In the genomic region with DNA sequence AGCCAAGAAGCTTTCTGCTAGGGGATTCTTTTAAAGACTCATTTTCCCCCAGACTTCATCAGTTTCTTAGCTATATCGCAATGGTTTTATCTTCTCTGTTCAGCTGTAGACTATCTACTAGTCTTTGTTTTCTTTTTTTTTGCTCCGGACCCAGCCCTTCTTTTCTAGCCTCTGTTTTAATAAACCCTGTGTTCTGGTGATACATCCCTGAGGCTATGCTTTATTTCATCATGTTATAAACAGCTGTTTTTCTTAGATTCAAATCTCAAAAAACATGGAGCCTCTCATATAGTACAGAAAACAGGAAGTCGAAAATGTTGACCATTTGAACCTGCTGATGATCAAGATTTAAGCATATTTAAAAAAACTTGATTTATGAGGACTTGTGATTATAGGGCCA, we compare ENCODE assay signal across 1 cellular context.
A peak's percentile ranks its signal among the peaks of the same experiment; 100 is the strongest.
TF ChIP-seq lines count a peak whose summit lies in the region.

No MANE protein-coding gene starts in this region.

TF ChIP-seq in K562, 482 proteins besides CTCF, POLR2A, EP300 and RAD21 (continued from another document):
- TF ChIP-seq, protein P1, sequence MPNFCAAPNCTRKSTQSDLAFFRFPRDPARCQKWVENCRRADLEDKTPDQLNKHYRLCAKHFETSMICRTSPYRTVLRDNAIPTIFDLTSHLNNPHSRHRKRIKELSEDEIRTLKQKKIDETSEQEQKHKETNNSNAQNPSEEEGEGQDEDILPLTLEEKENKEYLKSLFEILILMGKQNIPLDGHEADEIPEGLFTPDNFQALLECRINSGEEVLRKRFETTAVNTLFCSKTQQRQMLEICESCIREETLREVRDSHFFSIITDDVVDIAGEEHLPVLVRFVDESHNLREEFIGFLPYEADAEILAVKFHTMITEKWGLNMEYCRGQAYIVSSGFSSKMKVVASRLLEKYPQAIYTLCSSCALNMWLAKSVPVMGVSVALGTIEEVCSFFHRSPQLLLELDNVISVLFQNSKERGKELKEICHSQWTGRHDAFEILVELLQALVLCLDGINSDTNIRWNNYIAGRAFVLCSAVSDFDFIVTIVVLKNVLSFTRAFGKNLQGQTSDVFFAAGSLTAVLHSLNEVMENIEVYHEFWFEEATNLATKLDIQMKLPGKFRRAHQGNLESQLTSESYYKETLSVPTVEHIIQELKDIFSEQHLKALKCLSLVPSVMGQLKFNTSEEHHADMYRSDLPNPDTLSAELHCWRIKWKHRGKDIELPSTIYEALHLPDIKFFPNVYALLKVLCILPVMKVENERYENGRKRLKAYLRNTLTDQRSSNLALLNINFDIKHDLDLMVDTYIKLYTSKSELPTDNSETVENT (CRISPR knock-in tag; IDR thresholded peaks at IDR 0.05) = no peak
- TF ChIP-seq, protein P2, sequence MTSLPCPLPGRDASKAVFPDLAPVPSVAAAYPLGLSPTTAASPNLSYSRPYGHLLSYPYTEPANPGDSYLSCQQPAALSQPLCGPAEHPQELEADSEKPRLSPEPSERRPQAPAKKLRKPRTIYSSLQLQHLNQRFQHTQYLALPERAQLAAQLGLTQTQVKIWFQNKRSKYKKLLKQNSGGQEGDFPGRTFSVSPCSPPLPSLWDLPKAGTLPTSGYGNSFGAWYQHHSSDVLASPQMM (CRISPR knock-in tag; IDR thresholded peaks at IDR 0.05) = no peak
- TF ChIP-seq SMAD4 (CRISPR knock-in tag; conservative IDR thresholded peaks at IDR 0.05) (peak; percentile 88), NRF1 (conservative IDR thresholded peaks at IDR 0.05 in 1 of 2, IDR thresholded peaks at IDR 0.05 in 1 of 2) (no peak), ZNF408 (CRISPR knock-in tag; IDR thresholded peaks at IDR 0.05; ENCODE audit: low read depth) (no peak), NR1H2 (CRISPR knock-in tag; IDR thresholded peaks at IDR 0.05) (no peak), ZNF143 (CRISPR knock-in tag; IDR thresholded peaks at IDR 0.05) (no peak), DPF2 (IDR thresholded peaks at IDR 0.05) (peak; percentile 93), CC2D1A (IDR thresholded peaks at IDR 0.05) (no peak; the same call in 1 of the 2 replicates), CBX8 (IDR thresholded peaks at IDR 0.05; ENCODE audit: borderline replicate concordance, extremely low read depth, low read depth, low read length, poor library complexity, severe bottlenecking) (no peak), ZNF24 (IDR thresholded peaks at IDR 0.05) (no peak), ETV6 (IDR thresholded peaks at IDR 0.05; ENCODE audit: borderline replicate concordance in 1 of 2, low read depth in 2 of 2, low read length in 1 of 2) (no peak), ETV6 (CRISPR knock-in tag; IDR thresholded peaks at IDR 0.05; ENCODE audit: borderline replicate concordance) (no peak), SETDB1 (IDR thresholded peaks at IDR 0.05; ENCODE audit: low read length) (no peak), SRSF9 (IDR thresholded peaks at IDR 0.05; ENCODE audit: borderline replicate concordance, low read depth, low read length) (no peak), DNMT1 (IDR thresholded peaks at IDR 0.05) (no peak), MEF2A (IDR thresholded peaks at IDR 0.05; ENCODE audit: control insufficient read depth, low read depth, low read length) (no peak), SMARCB1 (IDR thresholded peaks at IDR 0.05; ENCODE audit: insufficient read length, low read depth) (no peak), TOE1 (IDR thresholded peaks at IDR 0.05; ENCODE audit: borderline replicate concordance) (no peak), TOE1 (CRISPR knock-in tag; IDR thresholded peaks at IDR 0.05; ENCODE audit: borderline replicate concordance, low read depth) (no peak), TCF3 (CRISPR knock-in tag; IDR thresholded peaks at IDR 0.05) (peak; percentile 73), NEUROD1 (IDR thresholded peaks at IDR 0.05; ENCODE audit: borderline replicate concordance, low read depth, low read length, partially characterized antibody) (no peak), ZBTB1 (CRISPR knock-in tag; IDR thresholded peaks at IDR 0.05; ENCODE audit: borderline replicate concordance, low read depth) (no peak), SLC30A9 (CRISPR knock-in tag; IDR thresholded peaks at IDR 0.05) (no peak), POLR3A (IDR thresholded peaks at IDR 0.05; ENCODE audit: borderline replicate concordance, extremely low read depth, insufficient read depth, insufficient read length) (no peak), NFIX (CRISPR knock-in tag; IDR thresholded peaks at IDR 0.05; ENCODE audit: low read depth) (no peak)
- TF ChIP-seq, protein P3, sequence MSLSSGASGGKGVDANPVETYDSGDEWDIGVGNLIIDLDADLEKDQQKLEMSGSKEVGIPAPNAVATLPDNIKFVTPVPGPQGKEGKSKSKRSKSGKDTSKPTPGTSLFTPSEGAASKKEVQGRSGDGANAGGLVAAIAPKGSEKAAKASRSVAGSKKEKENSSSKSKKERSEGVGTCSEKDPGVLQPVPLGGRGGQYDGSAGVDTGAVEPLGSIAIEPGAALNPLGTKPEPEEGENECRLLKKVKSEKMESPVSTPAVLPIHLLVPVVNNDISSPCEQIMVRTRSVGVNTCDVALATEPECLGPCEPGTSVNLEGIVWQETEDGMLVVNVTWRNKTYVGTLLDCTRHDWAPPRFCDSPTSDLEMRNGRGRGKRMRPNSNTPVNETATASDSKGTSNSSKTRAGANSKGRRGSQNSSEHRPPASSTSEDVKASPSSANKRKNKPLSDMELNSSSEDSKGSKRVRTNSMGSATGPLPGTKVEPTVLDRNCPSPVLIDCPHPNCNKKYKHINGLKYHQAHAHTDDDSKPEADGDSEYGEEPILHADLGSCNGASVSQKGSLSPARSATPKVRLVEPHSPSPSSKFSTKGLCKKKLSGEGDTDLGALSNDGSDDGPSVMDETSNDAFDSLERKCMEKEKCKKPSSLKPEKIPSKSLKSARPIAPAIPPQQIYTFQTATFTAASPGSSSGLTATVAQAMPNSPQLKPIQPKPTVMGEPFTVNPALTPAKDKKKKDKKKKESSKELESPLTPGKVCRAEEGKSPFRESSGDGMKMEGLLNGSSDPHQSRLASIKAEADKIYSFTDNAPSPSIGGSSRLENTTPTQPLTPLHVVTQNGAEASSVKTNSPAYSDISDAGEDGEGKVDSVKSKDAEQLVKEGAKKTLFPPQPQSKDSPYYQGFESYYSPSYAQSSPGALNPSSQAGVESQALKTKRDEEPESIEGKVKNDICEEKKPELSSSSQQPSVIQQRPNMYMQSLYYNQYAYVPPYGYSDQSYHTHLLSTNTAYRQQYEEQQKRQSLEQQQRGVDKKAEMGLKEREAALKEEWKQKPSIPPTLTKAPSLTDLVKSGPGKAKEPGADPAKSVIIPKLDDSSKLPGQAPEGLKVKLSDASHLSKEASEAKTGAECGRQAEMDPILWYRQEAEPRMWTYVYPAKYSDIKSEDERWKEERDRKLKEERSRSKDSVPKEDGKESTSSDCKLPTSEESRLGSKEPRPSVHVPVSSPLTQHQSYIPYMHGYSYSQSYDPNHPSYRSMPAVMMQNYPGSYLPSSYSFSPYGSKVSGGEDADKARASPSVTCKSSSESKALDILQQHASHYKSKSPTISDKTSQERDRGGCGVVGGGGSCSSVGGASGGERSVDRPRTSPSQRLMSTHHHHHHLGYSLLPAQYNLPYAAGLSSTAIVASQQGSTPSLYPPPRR (CRISPR knock-in tag; IDR thresholded peaks at IDR 0.05; ENCODE audit: borderline replicate concordance) = no peak
- TF ChIP-seq, protein P4, sequence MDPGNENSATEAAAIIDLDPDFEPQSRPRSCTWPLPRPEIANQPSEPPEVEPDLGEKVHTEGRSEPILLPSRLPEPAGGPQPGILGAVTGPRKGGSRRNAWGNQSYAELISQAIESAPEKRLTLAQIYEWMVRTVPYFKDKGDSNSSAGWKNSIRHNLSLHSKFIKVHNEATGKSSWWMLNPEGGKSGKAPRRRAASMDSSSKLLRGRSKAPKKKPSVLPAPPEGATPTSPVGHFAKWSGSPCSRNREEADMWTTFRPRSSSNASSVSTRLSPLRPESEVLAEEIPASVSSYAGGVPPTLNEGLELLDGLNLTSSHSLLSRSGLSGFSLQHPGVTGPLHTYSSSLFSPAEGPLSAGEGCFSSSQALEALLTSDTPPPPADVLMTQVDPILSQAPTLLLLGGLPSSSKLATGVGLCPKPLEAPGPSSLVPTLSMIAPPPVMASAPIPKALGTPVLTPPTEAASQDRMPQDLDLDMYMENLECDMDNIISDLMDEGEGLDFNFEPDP (CRISPR knock-in tag; IDR thresholded peaks at IDR 0.05) = no peak
- TF ChIP-seq, protein P5, sequence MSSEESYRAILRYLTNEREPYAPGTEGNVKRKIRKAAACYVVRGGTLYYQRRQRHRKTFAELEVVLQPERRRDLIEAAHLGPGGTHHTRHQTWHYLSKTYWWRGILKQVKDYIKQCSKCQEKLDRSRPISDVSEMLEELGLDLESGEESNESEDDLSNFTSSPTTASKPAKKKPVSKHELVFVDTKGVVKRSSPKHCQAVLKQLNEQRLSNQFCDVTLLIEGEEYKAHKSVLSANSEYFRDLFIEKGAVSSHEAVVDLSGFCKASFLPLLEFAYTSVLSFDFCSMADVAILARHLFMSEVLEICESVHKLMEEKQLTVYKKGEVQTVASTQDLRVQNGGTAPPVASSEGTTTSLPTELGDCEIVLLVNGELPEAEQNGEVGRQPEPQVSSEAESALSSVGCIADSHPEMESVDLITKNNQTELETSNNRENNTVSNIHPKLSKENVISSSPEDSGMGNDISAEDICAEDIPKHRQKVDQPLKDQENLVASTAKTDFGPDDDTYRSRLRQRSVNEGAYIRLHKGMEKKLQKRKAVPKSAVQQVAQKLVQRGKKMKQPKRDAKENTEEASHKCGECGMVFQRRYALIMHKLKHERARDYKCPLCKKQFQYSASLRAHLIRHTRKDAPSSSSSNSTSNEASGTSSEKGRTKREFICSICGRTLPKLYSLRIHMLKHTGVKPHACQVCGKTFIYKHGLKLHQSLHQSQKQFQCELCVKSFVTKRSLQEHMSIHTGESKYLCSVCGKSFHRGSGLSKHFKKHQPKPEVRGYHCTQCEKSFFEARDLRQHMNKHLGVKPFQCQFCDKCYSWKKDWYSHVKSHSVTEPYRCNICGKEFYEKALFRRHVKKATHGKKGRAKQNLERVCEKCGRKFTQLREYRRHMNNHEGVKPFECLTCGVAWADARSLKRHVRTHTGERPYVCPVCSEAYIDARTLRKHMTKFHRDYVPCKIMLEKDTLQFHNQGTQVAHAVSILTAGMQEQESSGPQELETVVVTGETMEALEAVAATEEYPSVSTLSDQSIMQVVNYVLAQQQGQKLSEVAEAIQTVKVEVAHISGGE (CRISPR knock-in tag; IDR thresholded peaks at IDR 0.05) = no peak
- TF ChIP-seq, protein P6, sequence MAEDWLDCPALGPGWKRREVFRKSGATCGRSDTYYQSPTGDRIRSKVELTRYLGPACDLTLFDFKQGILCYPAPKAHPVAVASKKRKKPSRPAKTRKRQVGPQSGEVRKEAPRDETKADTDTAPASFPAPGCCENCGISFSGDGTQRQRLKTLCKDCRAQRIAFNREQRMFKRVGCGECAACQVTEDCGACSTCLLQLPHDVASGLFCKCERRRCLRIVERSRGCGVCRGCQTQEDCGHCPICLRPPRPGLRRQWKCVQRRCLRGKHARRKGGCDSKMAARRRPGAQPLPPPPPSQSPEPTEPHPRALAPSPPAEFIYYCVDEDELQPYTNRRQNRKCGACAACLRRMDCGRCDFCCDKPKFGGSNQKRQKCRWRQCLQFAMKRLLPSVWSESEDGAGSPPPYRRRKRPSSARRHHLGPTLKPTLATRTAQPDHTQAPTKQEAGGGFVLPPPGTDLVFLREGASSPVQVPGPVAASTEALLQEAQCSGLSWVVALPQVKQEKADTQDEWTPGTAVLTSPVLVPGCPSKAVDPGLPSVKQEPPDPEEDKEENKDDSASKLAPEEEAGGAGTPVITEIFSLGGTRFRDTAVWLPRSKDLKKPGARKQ (CRISPR knock-in tag; IDR thresholded peaks at IDR 0.05) = no peak
- TF ChIP-seq, protein P7, sequence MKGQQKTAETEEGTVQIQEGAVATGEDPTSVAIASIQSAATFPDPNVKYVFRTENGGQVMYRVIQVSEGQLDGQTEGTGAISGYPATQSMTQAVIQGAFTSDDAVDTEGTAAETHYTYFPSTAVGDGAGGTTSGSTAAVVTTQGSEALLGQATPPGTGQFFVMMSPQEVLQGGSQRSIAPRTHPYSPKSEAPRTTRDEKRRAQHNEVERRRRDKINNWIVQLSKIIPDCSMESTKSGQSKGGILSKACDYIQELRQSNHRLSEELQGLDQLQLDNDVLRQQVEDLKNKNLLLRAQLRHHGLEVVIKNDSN (CRISPR knock-in tag; IDR thresholded peaks at IDR 0.05) = no peak
